In genomic region chr15:75675579-75676404, GRCh38 we compare ENCODE assay signal across 1 cellular context.
TF ChIP-seq lines count a peak whose summit lies in the region.

No MANE protein-coding gene starts in this region.

TF ChIP-seq in H1, 55 proteins besides CTCF, POLR2A, EP300 and RAD21:
- no peak for TF ChIP-seq RNF2 (IDR thresholded peaks at IDR 0.05; ENCODE audit: borderline replicate concordance, low read depth, low read length, missing control alignments, poor library complexity, severe bottlenecking)
- TF ChIP-seq CHD7 (IDR thresholded peaks at IDR 0.05; ENCODE audit: insufficient replicate concordance, low read length), result no peak
- TF ChIP-seq NRF1 (IDR thresholded peaks at IDR 0.05; ENCODE audit: low read depth, low read length), result no peak
- TF ChIP-seq POLR2AphosphoS5 (IDR thresholded peaks at IDR 0.05; ENCODE audit: low read depth, low read length), result no peak
- no peak for TF ChIP-seq BACH1 (IDR thresholded peaks at IDR 0.05; ENCODE audit: low read length)
- TF ChIP-seq ATF3 (IDR thresholded peaks at IDR 0.05; ENCODE audit: insufficient read depth, low read depth, low read length), result no peak
- no peak for TF ChIP-seq CREB1 (IDR thresholded peaks at IDR 0.05)
- TF ChIP-seq JUN (IDR thresholded peaks at IDR 0.05; ENCODE audit: low read depth, low read length), result no peak
